In the genomic region with DNA sequence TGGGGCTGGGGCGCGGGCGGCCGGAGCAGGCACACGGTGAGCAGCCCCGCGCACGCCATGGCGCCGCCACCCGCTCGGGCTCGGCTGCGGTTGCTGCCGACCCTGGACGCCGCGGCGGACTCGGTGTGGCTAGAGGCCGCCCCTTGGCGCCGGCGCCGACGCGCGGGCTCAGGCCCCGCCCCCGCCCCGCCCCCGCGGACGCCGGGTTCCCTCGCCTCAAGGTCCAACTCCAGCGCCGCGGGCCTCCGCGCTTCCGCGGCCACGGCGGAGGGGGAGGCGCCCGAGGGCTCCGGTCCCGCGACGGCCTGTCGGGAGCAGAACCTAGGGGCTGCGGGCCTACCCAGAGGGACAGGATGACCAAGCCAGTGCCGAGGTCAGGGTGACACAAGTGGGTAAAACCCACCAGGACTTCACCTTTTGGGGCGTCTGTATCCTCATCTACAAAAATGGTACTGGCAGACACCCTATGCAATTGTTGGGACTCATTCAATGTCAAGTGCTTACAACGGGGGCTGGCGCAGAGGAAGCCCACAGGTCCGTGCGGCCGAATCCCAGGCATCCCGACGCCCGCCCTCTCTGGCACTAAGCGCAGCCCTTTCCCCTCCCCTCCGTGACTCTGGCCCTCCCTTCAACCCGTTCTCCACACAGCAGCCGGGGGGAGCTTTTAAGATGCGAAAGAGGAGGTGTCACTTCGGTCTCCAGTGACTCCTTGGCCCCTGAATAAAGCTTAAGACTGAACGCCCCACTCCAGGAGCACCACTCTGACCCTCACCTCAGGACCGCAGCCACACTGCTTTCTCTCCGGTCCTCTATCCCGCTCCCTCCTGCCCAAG, we compare ENCODE assay signal across 8 cellular contexts. TPM values are rescaled to one million over a fixed set of nuclear protein-coding genes. Genes with fewer than 3 reads are reported as not detected.
A peak's percentile ranks its signal among the peaks of the same experiment; 100 is the strongest.
DNase-seq lines count a peak whose midpoint lies in the region; ATAC-seq and TF ChIP-seq lines count a peak whose summit lies in the region.

A gene with protein sequence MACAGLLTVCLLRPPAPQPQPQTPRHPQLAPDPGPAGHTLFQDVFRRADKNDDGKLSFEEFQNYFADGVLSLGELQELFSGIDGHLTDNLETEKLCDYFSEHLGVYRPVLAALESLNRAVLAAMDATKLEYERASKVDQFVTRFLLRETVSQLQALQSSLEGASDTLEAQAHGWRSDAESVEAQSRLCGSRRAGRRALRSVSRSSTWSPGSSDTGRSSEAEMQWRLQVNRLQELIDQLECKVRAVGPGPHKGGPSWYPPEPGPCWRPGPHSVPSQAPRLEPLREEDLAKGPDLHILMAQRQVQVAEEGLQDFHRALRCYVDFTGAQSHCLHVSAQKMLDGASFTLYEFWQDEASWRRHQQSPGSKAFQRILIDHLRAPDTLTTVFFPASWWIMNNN (minus strand): TSS at position 135 of the 833 bp plus-strand sequence. CDS start 76 bp downstream, at position 59.

- H3K36me3 Mint-ChIP-seq in activated naive CD8-positive, alpha-beta T cell treated with anti-CD3 and anti-CD28 coated beads, Interleukin-2, amount 10 ng/mL, durations not matched to agents 7 days and 5 days, result peaks cover 20% of the 10 kb centered on the region

- ATAC-seq in GM21390 (IDR thresholded peaks at IDR 0.05; ENCODE audit: unreplicated experiment) (peak; percentile 79), Right ventricle myocardium inferior (peak; percentile 79)
- peak; percentile 77 for ATAC-seq in activated naive CD8-positive, alpha-beta T cell treated with anti-CD3 and anti-CD28 coated beads, Interleukin-2, amount 10 ng/mL, durations not matched to agents 7 days and 5 days (ENCODE audit: low read depth)

- H3K36me3 ChIP-seq in SJSA1 (peaks cover 79% of the 10 kb centered on the region), uterus (no peaks in the 10 kb centered on the region)

- TF ChIP-seq POLR2A in uterus (IDR thresholded peaks at IDR 0.05), result peak; percentile 48 to 72

- H3K9me3 Mint-ChIP-seq in activated naive CD8-positive, alpha-beta T cell treated with anti-CD3 and anti-CD28 coated beads, Interleukin-2, amount 10 ng/mL, durations not matched to agents 7 days and 5 days, result no peaks in the 10 kb centered on the region

- POLR2A ChIA-PET in activated naive CD8-positive, alpha-beta T cell treated with anti-CD3 and anti-CD28 coated beads, Interleukin-2, amount 10 ng/mL, durations not matched to agents 7 days and 5 days (lab: Charles Lee), result interaction anchor here (1.5 to 2.2 kb wide), 5 partner anchors 8 to 57 kb away, joined by 6 to 12 read pairs (median 7); a partner anchor contains a TSS

- H3K4me3 ChIP-seq in SJSA1 (peak within 1 kb of the TSS; percentile 72), uterus (peak within 1 kb of the TSS; percentile 65 to 72)

- H3K27ac ChIP-seq in SJSA1, result peak within 1 kb of the TSS; percentile 70
- H3K27ac ChIP-seq in uterus, result peak within 1 kb of the TSS; percentile 90 to 91

- peak within 1 kb of the TSS; percentile 93 for H3K4me3 Mint-ChIP-seq in activated naive CD8-positive, alpha-beta T cell treated with anti-CD3 and anti-CD28 coated beads, Interleukin-2, amount 10 ng/mL, durations not matched to agents 7 days and 5 days

- peaks cover 42% of the 10 kb centered on the region for H3K4me1 Mint-ChIP-seq in activated naive CD8-positive, alpha-beta T cell treated with anti-CD3 and anti-CD28 coated beads, Interleukin-2, amount 10 ng/mL, durations not matched to agents 7 days and 5 days

- H3K4me1 ChIP-seq in SJSA1 (replicated peaks) (peaks cover 27% of the 10 kb centered on the region), uterus (peaks cover 7 to 21% of the 10 kb centered on the region in 2 donors)

- H3K27me3 ChIP-seq in SJSA1 (replicated peaks) (no peaks in the 10 kb centered on the region), uterus (no peaks in the 10 kb centered on the region)

- peak within 1 kb of the TSS; percentile 90 for H3K27ac Mint-ChIP-seq in activated naive CD8-positive, alpha-beta T cell treated with anti-CD3 and anti-CD28 coated beads, Interleukin-2, amount 10 ng/mL, durations not matched to agents 7 days and 5 days

- H3K9me3 ChIP-seq in SJSA1 (replicated peaks) (no peaks in the 10 kb centered on the region; the same call in 1 of the 2 replicates), uterus (no peaks in the 10 kb centered on the region)

- DNase-seq in COR-L47 (lab: John Stamatoyannopoulos, UW), result peak; percentile 54
- DNase-seq in LHCN-M2 (ENCODE audit: low read depth), result peak; percentile 53
- peak; percentile 69 to 75 for DNase-seq in SJSA1 (ENCODE audit: low read depth in 1 of 2, low spot score in 2 of 2)
- peak; percentile 85 for DNase-seq in activated naive CD8-positive, alpha-beta T cell treated with anti-CD3 and anti-CD28 coated beads, Interleukin-2, amount 10 ng/mL, durations not matched to agents 7 days and 5 days
- peak; percentile 91 for DNase-seq in Right ventricle myocardium inferior (ENCODE audit: missing footprints)
- peak; percentile 43 for DNase-seq in occipital lobe (lab: John Stamatoyannopoulos, UW)
- peak; percentile 80 to 91 for DNase-seq in uterus

- TF ChIP-seq CTCF in uterus (IDR thresholded peaks at IDR 0.05), result no peak

- intact Hi-C loops in Right ventricle myocardium inferior (cut with DNase I) (loop anchor here (5.0 kb wide), 2 partner anchors 48 to 272 kb away; a partner anchor contains a TSS), uterus (cut with DNase I; ENCODE audit: low total_unique reads) (no loop called here)

- no peaks in the 10 kb centered on the region for H3K27me3 Mint-ChIP-seq in activated naive CD8-positive, alpha-beta T cell treated with anti-CD3 and anti-CD28 coated beads, Interleukin-2, amount 10 ng/mL, durations not matched to agents 7 days and 5 days

RNA-seq across cellular contexts. Expression of the gene that starts here (rescaled TPM):
- 43.4 and 47.5 TPM in 2 replicates for total RNA-seq in LHCN-M2 (2014; rRNA removed)
- 19.7 TPM for polyA plus RNA-seq in LHCN-M2 (2012)
- 52.1 and 81.1 TPM in 2 replicates for total RNA-seq in SJSA1 (2014; rRNA removed; shearing (Covaris generic))
- 10 to 100 TPM; 36.3 to 37.7 TPM for total RNA-seq in activated naive CD8-positive, alpha-beta T cell treated with anti-CD3 and anti-CD28 coated beads, Interleukin-2, amount 10 ng/mL, durations not matched to agents 7 days and 5 days
- 70.8 TPM for total RNA-seq in Right ventricle myocardium inferior
- 27.8 TPM for total RNA-seq in occipital lobe
- total RNA-seq in uterus, result 10 to 100 TPM in 3 of 4 donors, 1 to 10 TPM in 1; 5.6 to 44.3 (median 20.4) TPM

Comparison
In these comparisons a context has a peak if more than half of its experiments do, and no peak if none do; other contexts are left out.
1. Peak in every context shown above with its lines: DNase-seq, ATAC-seq, H3K4me3 ChIP-seq and H3K27ac ChIP-seq.